ENCODE assay signal across 8 cellular contexts in the genomic region with DNA sequence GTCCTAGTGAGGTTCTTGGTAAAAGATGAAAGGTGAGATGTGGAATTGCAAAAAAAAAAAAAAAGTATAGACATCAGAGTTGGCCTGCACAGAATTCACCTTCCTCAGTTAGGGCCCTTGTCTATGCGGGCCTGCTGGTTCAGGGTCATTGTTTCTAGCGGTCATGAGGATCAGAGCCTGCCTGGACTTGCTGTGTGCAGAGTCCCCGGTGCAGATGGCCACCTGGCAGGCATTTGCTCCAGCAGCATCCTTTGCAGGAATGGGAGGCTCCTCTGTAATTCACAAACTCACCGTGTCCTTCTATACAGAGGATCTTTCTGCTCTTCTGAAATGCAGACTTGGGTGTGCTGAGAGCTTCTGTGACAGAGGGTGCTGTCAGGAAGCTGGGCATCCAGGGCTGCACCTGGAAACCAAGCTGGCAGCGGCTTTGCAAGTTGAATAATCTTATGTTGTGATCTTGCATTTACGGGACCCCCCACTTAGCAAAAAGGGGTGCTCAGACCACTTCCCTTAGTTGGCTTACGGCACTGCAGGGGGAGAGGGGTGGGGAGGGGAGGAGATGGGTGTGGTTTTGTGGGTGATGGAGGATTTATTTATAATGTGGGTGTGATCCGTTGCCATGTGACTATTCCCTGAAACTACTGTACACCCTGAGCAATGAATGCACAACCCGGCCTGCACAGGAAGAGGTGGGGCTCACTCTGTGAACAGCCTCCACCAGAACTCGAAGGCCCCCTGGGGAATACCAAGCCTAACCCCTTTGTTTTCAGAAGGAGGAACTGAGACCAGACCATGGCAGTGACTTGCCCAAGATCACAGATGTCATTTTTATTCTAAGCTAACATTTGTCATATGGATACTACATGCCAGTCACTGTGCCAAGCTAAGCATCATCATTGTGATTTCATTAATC.
DNase-seq lines count a peak whose midpoint lies in the region; ATAC-seq and TF ChIP-seq lines count a peak whose summit lies in the region.

No MANE protein-coding gene starts in this region.

- ATAC-seq in heart right ventricle, result peak in 5 of 8 donors; percentile 46 to 71 (median 47)
- peak; percentile 90 for ATAC-seq in HG03108 (IDR thresholded peaks at IDR 0.05; ENCODE audit: unreplicated experiment)

- H3K4me3 ChIP-seq in heart right ventricle, result no peak overlapping the region

- no peaks in the 10 kb centered on the region for H3K36me3 ChIP-seq in heart right ventricle

- WGBS in heart right ventricle, 2 donors, result 45 to 54% methylated on average over 10 of the region's 10 CpGs

- H3K27me3 ChIP-seq in heart right ventricle, result peaks cover 0 to 36% (median 5%) of the 10 kb centered on the region in 7 donors

- H3K27ac ChIP-seq in heart right ventricle, result no peak overlapping the region

- DNase-seq in heart right ventricle (peak in 1 of 2 donors; percentile 16), cardiac septum (ENCODE audit: low spot score) (no peak), SIG-M5 treated with dmso at 0.1 percent for 504 hours (lab: John Stamatoyannopoulos, UW; ENCODE audit: unreplicated experiment) (peak; percentile 94), NCI-H2029 (lab: John Stamatoyannopoulos, UW) (no peak), NCI-H446 treated with DMSO at 0.1 percent for 48 hours (lab: John Stamatoyannopoulos, UW) (no peak)
- DNase-seq in activated naive CD4-positive, alpha-beta T cell treated with anti-CD3 and anti-CD28 coated beads, Interleukin-2, amount 50 U/mL, for 16 hours, result peak; percentile 56
- DNase-seq in stimulated activated CD4-positive, alpha-beta T cell treated with anti-CD3 and anti-CD28 coated beads, TNF-alpha, amount 100 ng/mL, for 48 hours (ENCODE audit: low read depth in 3 of 3), result peak; percentile 14 to 31 (median 15)

- TF ChIP-seq CTCF in heart right ventricle (IDR thresholded peaks at IDR 0.05), result no peak

- intact Hi-C loops in heart right ventricle (cut with DNase I), result loop anchor here in 3 of 10 donors (5.0 to 10.0 kb wide), 3 partner anchors 219 to 277 kb away; no protein-coding TSS in a partner anchor
- intact Hi-C loops in cardiac septum (cut with DNase I), result no loop called here

- H3K4me1 ChIP-seq in heart right ventricle, result peaks cover 0 to 27% (median 0%) of the 10 kb centered on the region in 9 donors

- no peaks in the 10 kb centered on the region for H3K9me3 ChIP-seq in heart right ventricle

Comparison
In these comparisons a context has a peak if more than half of its experiments do, and no peak if none do; other contexts are left out.
1. DNase-seq: peak in SIG-M5 treated with dmso at 0.1 percent for 504 hours (single experiment), activated naive CD4-positive, alpha-beta T cell treated with anti-CD3 and anti-CD28 coated beads, Interleukin-2, amount 50 U/mL, for 16 hours (single experiment) and stimulated activated CD4-positive, alpha-beta T cell treated with anti-CD3 and anti-CD28 coated beads, TNF-alpha, amount 100 ng/mL, for 48 hours (3 of 3); none in cardiac septum (single experiment), NCI-H2029 (single experiment) and NCI-H446 treated with DMSO at 0.1 percent for 48 hours (single experiment).